In the genomic region with DNA sequence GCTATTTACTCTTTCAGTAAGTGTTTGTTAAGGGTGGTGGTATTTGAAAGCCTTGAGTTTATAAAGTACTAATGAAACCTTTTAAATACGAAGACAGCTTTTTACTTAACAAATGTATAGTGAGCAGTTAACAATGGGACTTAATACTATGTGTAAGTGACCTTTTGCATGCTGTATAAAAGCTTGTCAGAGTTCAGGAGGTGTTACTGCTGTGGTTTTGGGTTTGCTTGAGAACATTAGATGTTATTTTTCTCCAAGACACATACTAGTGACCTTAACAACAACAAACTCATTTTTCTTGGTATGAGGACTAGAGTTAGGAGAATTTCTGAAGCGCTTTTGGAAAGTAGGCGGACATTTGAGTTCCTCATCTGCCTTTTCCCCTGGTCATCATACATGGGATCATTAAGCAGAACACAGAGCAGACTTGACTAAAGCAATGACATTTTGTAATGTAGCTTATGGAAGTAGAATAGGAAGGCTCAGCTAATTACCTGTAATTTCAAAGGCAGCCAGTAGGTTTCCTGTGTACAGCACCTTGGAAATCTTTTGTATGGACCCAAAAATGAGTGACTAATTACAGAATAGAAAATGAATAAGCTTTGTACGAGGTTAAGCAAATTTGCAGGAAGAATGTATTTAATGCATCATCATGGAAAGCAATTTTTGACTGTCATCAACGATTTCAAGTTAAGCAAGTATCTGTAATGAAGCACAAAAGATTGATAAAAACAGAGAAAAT, we compare ENCODE assay signal across 10 cellular contexts. TPM values are rescaled to one million over a fixed set of nuclear protein-coding genes. Genes with fewer than 3 reads are reported as not detected.
DNase-seq lines count a peak whose midpoint lies in the region; ATAC-seq and TF ChIP-seq lines count a peak whose summit lies in the region.
"Had no signal": no experiment of that assay in that cellular context is flagged by ENCODE, and none has a peak within 500 bp of the region (broad histone marks: within the 10 kb centered on the region; RNA-seq: fewer than 3 reads in every experiment).

No MANE protein-coding gene starts in this region.

- H3K4me1 ChIP-seq in OCI-LY7 (ENCODE audit: insufficient read depth, low read length, poor library complexity, severe bottlenecking) (peaks cover 24% of the 10 kb centered on the region), right atrium auricular region (peaks cover 0 to 17% of the 10 kb centered on the region in 2 donors), upper lobe of left lung (peaks cover 7 to 36% (median 13%) of the 10 kb centered on the region in 4 donors)

- H3K27me3 ChIP-seq in BJ (ENCODE audit: control insufficient read depth, insufficient read depth, low read length) (no peaks in the 10 kb centered on the region), right atrium auricular region (no peaks in the 10 kb centered on the region), upper lobe of left lung (no peaks in the 10 kb centered on the region)

- H3K79me2 ChIP-seq in OCI-LY7 (ENCODE audit: insufficient read depth, low read depth, low read length) = peaks cover 83% of the 10 kb centered on the region

- H3K9me2 ChIP-seq in OCI-LY7 (ENCODE audit: insufficient read depth, low read length) = no peaks in the 10 kb centered on the region

- peaks cover 50% of the 10 kb centered on the region for H4K20me1 ChIP-seq in OCI-LY7 (ENCODE audit: insufficient read depth, low read length)

- BruUV-seq in OCI-LY7 (replicated peaks; lab: Mats Ljungman, UMichigan) = TSS peak; percentile 11

- DNase-seq in BJ (ENCODE audit: low read depth) (no peak), GM12864 (ENCODE audit: low read depth) (no peak), OCI-LY7 (ENCODE audit: low spot score) (peak; percentile 18), fibroblast of villous mesenchyme (ENCODE audit: low read depth) (peak; percentile 49), DMS114 treated with DMSO at 0.1 percent for 48 hours (lab: John Stamatoyannopoulos, UW; ENCODE audit: unreplicated experiment) (no peak), right atrium auricular region (ENCODE audit: low spot score) (no peak), upper lobe of left lung (no peak)
- DNase-seq: KG1 had no signal

- TF ChIP-seq EP300 in upper lobe of left lung (IDR thresholded peaks at IDR 0.05) = no peak

- no peak overlapping the region for H2AFZ ChIP-seq in OCI-LY7 (ENCODE audit: low read length)

- H3K36me3 ChIP-seq in BJ (ENCODE audit: control insufficient read depth, insufficient read depth, low read length) = no peaks in the 10 kb centered on the region
- H3K36me3 ChIP-seq in OCI-LY7 (ENCODE audit: insufficient read depth, low read length) = no peaks in the 10 kb centered on the region
- no peaks in the 10 kb centered on the region for H3K36me3 ChIP-seq in right atrium auricular region
- H3K36me3 ChIP-seq in upper lobe of left lung = no peaks in the 10 kb centered on the region
- H3K36me3 ChIP-seq: prostate gland had no signal

- ATAC-seq in GM18873 (IDR thresholded peaks at IDR 0.05; ENCODE audit: low FRiP score, unreplicated experiment) (no peak), upper lobe of left lung (ENCODE audit: low FRiP score in 2 of 2) (no peak)

- H3K9me3 ChIP-seq in OCI-LY7 (ENCODE audit: low read length) (no peaks in the 10 kb centered on the region), right atrium auricular region (no peaks in the 10 kb centered on the region), upper lobe of left lung (no peaks in the 10 kb centered on the region)
- H3K9me3 ChIP-seq: prostate gland had no signal

- TF ChIP-seq POLR2A in upper lobe of left lung (IDR thresholded peaks at IDR 0.05) = no peak

- peak; percentile 17; the same call in 1 of the 2 replicates for TF ChIP-seq CTCF in BJ (IDR thresholded peaks at IDR 0.05; ENCODE audit: insufficient read depth, low read depth, low read length)
- peak; percentile 31 for TF ChIP-seq CTCF in GM12864 (IDR thresholded peaks at IDR 0.05; ENCODE audit: low read depth, low read length, missing control alignments)
- TF ChIP-seq CTCF in OCI-LY7 (conservative IDR thresholded peaks at IDR 0.05; ENCODE audit: low read length) = peak; percentile 67
- TF ChIP-seq CTCF in fibroblast of villous mesenchyme (IDR thresholded peaks at IDR 0.05; ENCODE audit: insufficient read depth, low read depth, low read length) = peak; percentile 23
- no peak for TF ChIP-seq CTCF in right atrium auricular region (IDR thresholded peaks at IDR 0.05)
- TF ChIP-seq CTCF in upper lobe of left lung (IDR thresholded peaks at IDR 0.05) = no peak

- intact Hi-C loops in OCI-LY7 (cut with micrococcal nuclease; ENCODE audit: unreplicated experiment) = no loop called here

- H3K4me3 ChIP-seq in BJ (ENCODE audit: low read depth, low read length) (no peak overlapping the region), GM12864 (ENCODE audit: low read depth, low read length) (no peak overlapping the region), OCI-LY7 (ENCODE audit: low read depth, low read length, poor library complexity, severe bottlenecking) (no peak overlapping the region), fibroblast of villous mesenchyme (ENCODE audit: low read depth, low read length) (no peak overlapping the region), right atrium auricular region (no peak overlapping the region), upper lobe of left lung (no peak overlapping the region)
- H3K4me3 ChIP-seq: prostate gland had no signal

- H3K4me2 ChIP-seq in OCI-LY7 (ENCODE audit: low read length) = peak overlapping the region; percentile 57

- 71 to 75% methylated on average over 5 of the region's 5 CpGs for WGBS in upper lobe of left lung, 2 donors

- POLR2A ChIA-PET in BJ (lab: Charles Lee) (no interaction called here), OCI-LY7 (lab: Charles Lee) (interaction anchor here (0.6 to 2.2 kb wide), 12 partner anchors 8 to 98 kb away, joined by 3 to 11 read pairs (median 4); partner anchors contain the start of gene CDYL)

- no peak overlapping the region for H3K27ac ChIP-seq in OCI-LY7 (ENCODE audit: low read depth, low read length, poor library complexity, severe bottlenecking)
- H3K27ac ChIP-seq in right atrium auricular region = no peak overlapping the region
- H3K27ac ChIP-seq in upper lobe of left lung = no peak overlapping the region
- H3K27ac ChIP-seq: prostate gland had no signal

- CTCF ChIA-PET in BJ (lab: Yijun Ruan, JAX) = interaction anchor here (1.6 kb wide), 1 partner anchor 11 kb away, joined by 4 read pairs; no protein-coding TSS in a partner anchor
- CTCF ChIA-PET in OCI-LY7 (lab: Charles Lee; ENCODE audit: unreplicated experiment) = interaction anchor here (0.8 to 1.6 kb wide), 4 partner anchors 10 to 13 kb away, joined by 3 to 8 read pairs (median 3); no protein-coding TSS in a partner anchor

RNA-seq across cellular contexts. Expression of gene CDYL, which starts 14.1 kb away (rescaled TPM):
- 21.6 and 21.9 TPM in 2 replicates for polyA plus RNA-seq in BJ (2011; rRNA removed)
- 46.0 and 47.1 TPM in 2 replicates for polyA minus RNA-seq in BJ (2011; rRNA and poly(A)+ RNA removed)
- 33.6 and 51.4 TPM in 2 replicates for total RNA-seq in OCI-LY7 (2014; rRNA removed; shearing (Covaris generic))
- total RNA-seq in OCI-LY7 (2022) = 68.4 and 76.4 TPM in 2 replicates
- 37.1 and 38.7 TPM in 2 replicates for total RNA-seq in fibroblast of villous mesenchyme
- total RNA-seq in right atrium auricular region = 10 to 100 TPM; 23.7 to 28.9 TPM
- total RNA-seq in upper lobe of left lung = 10 to 100 TPM; 17.6 to 48.9 (median 32.9) TPM

Comparison
In these comparisons a context has a peak if more than half of its experiments do, and no peak if none do; other contexts are left out.
1. DNase-seq: peak in OCI-LY7 (single experiment) and fibroblast of villous mesenchyme (single experiment); none in BJ (single experiment), GM12864 (single experiment), DMS114 treated with DMSO at 0.1 percent for 48 hours (single experiment), right atrium auricular region (single experiment) and upper lobe of left lung (0 of 2).
2. CTCF ChIP-seq: peak in BJ (single experiment), GM12864 (single experiment), OCI-LY7 (single experiment) and fibroblast of villous mesenchyme (single experiment); none in right atrium auricular region (0 of 2) and upper lobe of left lung (0 of 6).